Comparison of ENCODE assay signal across 19 cellular contexts in the genomic region with DNA sequence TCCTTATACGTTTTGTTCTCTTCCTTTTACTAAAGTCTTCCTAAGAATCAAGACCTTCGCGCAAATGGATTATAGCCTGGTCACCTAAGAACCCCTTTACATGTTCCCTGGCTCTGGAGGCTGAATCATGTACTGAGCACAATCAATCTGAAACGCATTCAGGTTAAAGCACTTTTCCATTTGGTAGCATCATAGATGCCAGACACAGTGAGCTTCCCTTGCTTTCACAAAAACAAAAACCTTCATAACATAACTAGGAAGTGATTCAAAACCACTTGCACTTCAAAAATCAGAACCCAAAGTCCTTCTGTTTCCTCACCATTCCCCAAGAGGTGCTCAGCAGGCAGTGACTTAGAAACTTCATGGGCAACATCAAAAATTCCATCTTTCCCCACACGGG.
"Had no signal": no experiment of that assay in that cellular context is flagged by ENCODE, and none has a peak within 500 bp of the region (broad histone marks: within the 10 kb centered on the region; RNA-seq: fewer than 3 reads in every experiment).

No MANE protein-coding gene starts in this region.

- DNase-seq: activated CD4-positive, alpha-beta memory T cell treated with anti-CD3 and anti-CD28 coated beads, Interleukin-2, amount 10 ng/mL, durations not matched to agents 7 days and 5 days; activated CD4-positive, alpha-beta T cell treated with anti-CD3 and anti-CD28 coated beads for 1 hour; activated CD8-positive, alpha-beta memory T cell treated with anti-CD3 and anti-CD28 coated beads, Interleukin-2, amount 10 ng/mL, durations not matched to agents 7 days and 5 days; activated gamma-delta T cell; dorsolateral prefrontal cortex; foreskin keratinocyte; left cardiac atrium; mesenchymal stem cell; mucosa of descending colon; naive thymus-derived CD8-positive, alpha-beta T cell; SK-N-SH; stimulated activated CD4-positive, alpha-beta T cell treated with anti-CD3 and anti-CD28 coated beads, Interleukin-2, amount 100 ng/mL, for 24 hours; T1000; upper lobe of right lung had no signal

- H2AFZ ChIP-seq: hepatocyte had no signal

- H3K27ac Mint-ChIP-seq: activated CD4-positive, alpha-beta memory T cell treated with anti-CD3 and anti-CD28 coated beads, Interleukin-2, amount 10 ng/mL, durations not matched to agents 7 days and 5 days; activated naive CD4-positive, alpha-beta T cell treated with anti-CD3 and anti-CD28 coated beads, Interleukin-2, amount 50 U/mL, for 24 hours had no signal

- H3K27ac ChIP-seq: cardiac muscle cell, dorsolateral prefrontal cortex, epithelial cell of prostate, foreskin keratinocyte, hepatocyte, upper lobe of right lung had no signal

- ATAC-seq: activated CD8-positive, alpha-beta memory T cell treated with anti-CD3 and anti-CD28 coated beads, Interleukin-2, amount 10 ng/mL, durations not matched to agents 7 days and 5 days; foreskin keratinocyte; mucosa of descending colon; naive thymus-derived CD8-positive, alpha-beta T cell; upper lobe of right lung had no signal

- H3K4me2 ChIP-seq: hepatocyte, SK-N-SH had no signal

- H3K9me3 Mint-ChIP-seq: activated CD4-positive, alpha-beta memory T cell treated with anti-CD3 and anti-CD28 coated beads, Interleukin-2, amount 10 ng/mL, durations not matched to agents 7 days and 5 days; activated naive CD4-positive, alpha-beta T cell treated with anti-CD3 and anti-CD28 coated beads, Interleukin-2, amount 50 U/mL, for 24 hours; naive thymus-derived CD8-positive, alpha-beta T cell had no signal

- FAIRE-seq: islet of Langerhans had no signal

- H3K27me3 ChIP-seq: cardiac muscle cell, dorsolateral prefrontal cortex, hepatocyte, upper lobe of right lung had no signal

- H3K4me3 Mint-ChIP-seq: activated CD4-positive, alpha-beta memory T cell treated with anti-CD3 and anti-CD28 coated beads, Interleukin-2, amount 10 ng/mL, durations not matched to agents 7 days and 5 days; activated CD8-positive, alpha-beta memory T cell treated with anti-CD3 and anti-CD28 coated beads, Interleukin-2, amount 10 ng/mL, durations not matched to agents 7 days and 5 days; activated naive CD4-positive, alpha-beta T cell treated with anti-CD3 and anti-CD28 coated beads, Interleukin-2, amount 50 U/mL, for 24 hours; naive thymus-derived CD8-positive, alpha-beta T cell had no signal

- H3K9me3 ChIP-seq: mucosa of descending colon, SK-N-SH, upper lobe of right lung had no signal

- H3K36me3 ChIP-seq: cardiac muscle cell, upper lobe of right lung had no signal

- H3K4me1 ChIP-seq: foreskin keratinocyte, upper lobe of right lung had no signal

- H3K4me1 Mint-ChIP-seq: activated naive CD4-positive, alpha-beta T cell treated with anti-CD3 and anti-CD28 coated beads, Interleukin-2, amount 50 U/mL, for 24 hours had no signal

- H3K79me2 ChIP-seq: hepatocyte had no signal

- H3K9ac ChIP-seq: SK-N-SH had no signal

- H3K4me3 ChIP-seq: cardiac muscle cell, dorsolateral prefrontal cortex, hepatocyte, mucosa of descending colon, upper lobe of right lung had no signal

- H3K27me3 Mint-ChIP-seq: activated CD4-positive, alpha-beta memory T cell treated with anti-CD3 and anti-CD28 coated beads, Interleukin-2, amount 10 ng/mL, durations not matched to agents 7 days and 5 days; activated CD8-positive, alpha-beta memory T cell treated with anti-CD3 and anti-CD28 coated beads, Interleukin-2, amount 10 ng/mL, durations not matched to agents 7 days and 5 days; activated naive CD4-positive, alpha-beta T cell treated with anti-CD3 and anti-CD28 coated beads, Interleukin-2, amount 50 U/mL, for 24 hours; naive thymus-derived CD8-positive, alpha-beta T cell had no signal
